Comparison of ENCODE assay signal across 8 cellular contexts in the genomic region with DNA sequence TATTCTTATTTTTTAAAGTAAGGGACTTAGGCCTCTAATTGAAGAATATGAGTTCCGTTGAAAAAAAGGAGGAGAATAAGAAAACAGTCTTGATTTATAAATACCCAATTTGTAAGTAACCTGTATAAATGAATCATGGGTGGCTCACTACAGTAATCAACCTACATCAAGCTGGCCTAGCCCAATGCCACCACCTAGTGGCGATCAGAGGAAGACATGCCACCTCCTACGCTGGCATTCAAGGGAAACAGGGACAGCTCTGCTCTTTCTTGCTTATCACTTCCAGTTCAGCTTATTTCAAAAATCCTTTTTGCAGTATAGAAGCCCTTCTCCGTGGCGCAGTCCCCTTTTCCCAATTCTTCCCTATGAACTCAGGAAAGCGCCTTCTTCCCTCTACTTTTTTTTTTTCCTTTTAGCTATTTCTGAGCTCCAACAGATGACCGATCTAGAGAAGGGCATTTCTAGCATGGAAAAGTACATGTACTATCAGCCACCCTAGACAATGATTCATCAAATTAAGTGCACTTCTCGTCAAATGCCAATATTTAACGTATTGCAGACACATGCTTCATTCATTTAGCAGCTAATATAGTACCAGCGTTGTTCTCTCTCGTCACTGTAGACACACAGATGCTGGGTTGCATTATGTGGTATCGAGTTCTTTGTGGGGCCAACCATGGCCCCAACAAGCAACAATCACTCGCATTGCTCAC. TPM values are rescaled to one million over a fixed set of nuclear protein-coding genes. Genes with fewer than 3 reads are reported as not detected.
DNase-seq lines count a peak whose midpoint lies in the region; ATAC-seq and TF ChIP-seq lines count a peak whose summit lies in the region.

No MANE protein-coding gene starts in this region.

- H3K4ac ChIP-seq in neuronal stem cell (ENCODE audit: low read length): no peak overlapping the region

- H2BK5ac ChIP-seq in neuronal stem cell (ENCODE audit: low read length): no peak overlapping the region

- H3K27ac ChIP-seq in DOHH2 (ENCODE audit: low read depth, low read length) (no peak overlapping the region), OCI-LY1 (ENCODE audit: low read depth, low read length, poor library complexity, severe bottlenecking) (no peak overlapping the region), neuronal stem cell (replicated peaks; ENCODE audit: low read length) (no peak overlapping the region), thoracic aorta (peak overlapping the region; percentile 4 to 21)

- TF ChIP-seq CTCF in DOHH2 (IDR thresholded peaks at IDR 0.05; ENCODE audit: low read depth, low read length, poor library complexity, severe bottlenecking) (peak; percentile 79), OCI-LY1 (IDR thresholded peaks at IDR 0.05; ENCODE audit: low read length) (peak; percentile 88), fibroblast of mammary gland (conservative IDR thresholded peaks at IDR 0.05; ENCODE audit: control insufficient read depth, insufficient read depth, low read depth, low read length) (peak; percentile 98), thoracic aorta (IDR thresholded peaks at IDR 0.05) (peak; percentile 89)

- no peak overlapping the region for H3K23ac ChIP-seq in neuronal stem cell (ENCODE audit: low read depth, low read length, poor library complexity)

- no peak overlapping the region for H2BK12ac ChIP-seq in neuronal stem cell (ENCODE audit: low read length)

- H3F3A ChIP-seq in DOHH2 (ENCODE audit: control insufficient read depth, insufficient read depth): no peaks in the 10 kb centered on the region
- no peaks in the 10 kb centered on the region for H3F3A ChIP-seq in OCI-LY1 (ENCODE audit: insufficient read depth, low read length)

- no peaks in the 10 kb centered on the region for H3K9me2 ChIP-seq in DOHH2 (replicated peaks; ENCODE audit: control insufficient read depth, low read length)
- no peaks in the 10 kb centered on the region for H3K9me2 ChIP-seq in OCI-LY1 (ENCODE audit: low read depth, low read length)

- no peak overlapping the region for H2BK120ac ChIP-seq in neuronal stem cell (ENCODE audit: low read depth, low read length)

- H3K4me2 ChIP-seq in DOHH2 (ENCODE audit: low read length) (no peak overlapping the region), OCI-LY1 (ENCODE audit: low read length) (no peak overlapping the region), neuronal stem cell (ENCODE audit: insufficient read depth, low read length, poor library complexity, severe bottlenecking) (no peak overlapping the region)

- H3K27me3 ChIP-seq in DOHH2 (ENCODE audit: control insufficient read depth, low read length) (peaks cover 9% of the 10 kb centered on the region; the same call in 1 of the 2 replicates), OCI-LY1 (ENCODE audit: insufficient read depth, low read length) (no peaks in the 10 kb centered on the region), neuronal stem cell (ENCODE audit: control insufficient read depth in 3 of 3, insufficient read depth in 3 of 3, low read depth in 1 of 3, low read length in 3 of 3) (no peaks in the 10 kb centered on the region), thoracic aorta (replicated peaks; ENCODE audit: insufficient read depth) (no peaks in the 10 kb centered on the region)

- H3K4me1 ChIP-seq in DOHH2 (ENCODE audit: control insufficient read depth, low read length) (no peaks in the 10 kb centered on the region), OCI-LY1 (ENCODE audit: insufficient read depth, low read length, severe bottlenecking) (no peaks in the 10 kb centered on the region), neuronal stem cell (ENCODE audit: control insufficient read depth in 2 of 2, insufficient read depth in 1 of 2, low read depth in 1 of 2, low read length in 2 of 2) (peaks cover 4 to 7% of the 10 kb centered on the region in 2 donors), thoracic aorta (ENCODE audit: control insufficient read depth in 1 of 2, low read depth in 2 of 2) (peaks cover 23 to 39% of the 10 kb centered on the region in 2 donors)

- H3K9me3 ChIP-seq in DOHH2 (ENCODE audit: control insufficient read depth, insufficient read depth, low read length) (no peaks in the 10 kb centered on the region), OCI-LY1 (ENCODE audit: low read length) (no peaks in the 10 kb centered on the region), neuronal stem cell (replicated peaks in 1 of 2; ENCODE audit: control insufficient read depth in 2 of 2, insufficient read depth in 1 of 2, low read depth in 1 of 2, low read length in 2 of 2) (no peaks in the 10 kb centered on the region), thoracic aorta (no peaks in the 10 kb centered on the region)

- no peak overlapping the region for H3K14ac ChIP-seq in neuronal stem cell (ENCODE audit: low read length)

- H3K9ac ChIP-seq in OCI-LY1 (ENCODE audit: low read length) (no peak overlapping the region), neuronal stem cell (ENCODE audit: low read depth, low read length, poor library complexity) (no peak overlapping the region)

- H4K8ac ChIP-seq in neuronal stem cell (ENCODE audit: low read depth, low read length): no peak overlapping the region

- H3K36me3 ChIP-seq in DOHH2 (ENCODE audit: control insufficient read depth, low read length) (no peaks in the 10 kb centered on the region), OCI-LY1 (ENCODE audit: insufficient read depth, low read length) (no peaks in the 10 kb centered on the region), neuronal stem cell (replicated peaks in 1 of 2; ENCODE audit: control insufficient read depth in 2 of 2, insufficient read depth in 2 of 2, low read length in 2 of 2) (no peaks in the 10 kb centered on the region), thoracic aorta (no peaks in the 10 kb centered on the region)

- H3K79me1 ChIP-seq in neuronal stem cell (ENCODE audit: low read depth, low read length): no peaks in the 10 kb centered on the region

- WGBS in neuronal stem cell (ENCODE audit: extremely low coverage in 2 of 2, insufficient read length in 2 of 2, insufficient replicate concordance in 1 of 2), 2 donors: no CpG with 5 or more reads among the region's 13 CpGs

- no peak overlapping the region for H4K91ac ChIP-seq in neuronal stem cell (ENCODE audit: low read depth, low read length, poor library complexity)

- H2AK5ac ChIP-seq in neuronal stem cell (ENCODE audit: low read depth, low read length): no peak overlapping the region

- H3K18ac ChIP-seq in neuronal stem cell (ENCODE audit: low read length): no peak overlapping the region

- DNase-seq in HuH-7 (ENCODE audit: low spot score) (peak; percentile 55), fibroblast of mammary gland (ENCODE audit: low read depth) (peak; percentile 82), neuronal stem cell (ENCODE audit: low spot score) (peak; percentile 55), thoracic aorta (ENCODE audit: low spot score) (no peak)
- DNase-seq in activated T-cell treated with anti-CD3 and anti-CD28 coated beads, Interleukin-2, amount 50 U/mL, for 1 hour: peak; percentile 48

- no peak overlapping the region for H2BK15ac ChIP-seq in neuronal stem cell (ENCODE audit: low read length)

- H3K4me3 ChIP-seq in DOHH2 (ENCODE audit: low read length): no peak overlapping the region
- no peak overlapping the region for H3K4me3 ChIP-seq in OCI-LY1 (ENCODE audit: low read depth, low read length, poor library complexity, severe bottlenecking)
- no peak overlapping the region for H3K4me3 ChIP-seq in fibroblast of mammary gland (ENCODE audit: control insufficient read depth, low read depth, low read length)
- H3K4me3 ChIP-seq in neuronal stem cell (ENCODE audit: low read length in 2 of 2): no peak overlapping the region
- no peak overlapping the region for H3K4me3 ChIP-seq in thoracic aorta

- ATAC-seq in GM21528 (IDR thresholded peaks at IDR 0.05; ENCODE audit: low FRiP score, unreplicated experiment) (peak; percentile 93), thoracic aorta (ENCODE audit: insufficient number of reproducible peaks, low FRiP score, low read depth) (peak; percentile 70)

- H3K79me2 ChIP-seq in DOHH2 (ENCODE audit: control insufficient read depth, low read length): no peaks in the 10 kb centered on the region
- H3K79me2 ChIP-seq in OCI-LY1 (ENCODE audit: insufficient read depth, low read length): no peaks in the 10 kb centered on the region

- H4K20me1 ChIP-seq in DOHH2 (ENCODE audit: control insufficient read depth, insufficient read depth, low read depth, low read length) (no peaks in the 10 kb centered on the region), OCI-LY1 (ENCODE audit: insufficient read depth, low read length) (no peaks in the 10 kb centered on the region)

- H2AFZ ChIP-seq in OCI-LY1 (ENCODE audit: low read length): no peak overlapping the region
- H2AFZ ChIP-seq in neuronal stem cell (ENCODE audit: low read length): no peak overlapping the region

RNA-seq across cellular contexts. Expression of a gene that starts 28.3 kb away (rescaled TPM):
- 1.3 TPM for polyA plus RNA-seq in neuronal stem cell (2013, experiment 1 of 2)
- polyA plus RNA-seq in neuronal stem cell (2013, experiment 2 of 2): 1.2 TPM
- 10 to 100 TPM; 16.9 to 20.3 TPM for total RNA-seq in thoracic aorta

Comparison
In these comparisons a context has a peak if more than half of its experiments do, and no peak if none do; other contexts are left out.
1. H3K27ac ChIP-seq: peak in thoracic aorta (2 of 2); none in DOHH2 (single experiment), OCI-LY1 (single experiment) and neuronal stem cell (single experiment).
2. Peak in every context shown above with its lines, with median percentiles within 50 percentile points of each other: CTCF ChIP-seq.